ENCODE assay signal across 11 cellular contexts in genomic region chr17:2084129-2084765, GRCh38. TPM values are rescaled to one million over a fixed set of nuclear protein-coding genes. Genes with fewer than 3 reads are reported as not detected.
DNase-seq lines count a peak whose midpoint lies in the region; ATAC-seq, FAIRE-seq and TF ChIP-seq lines count a peak whose summit lies in the region.
"Had no signal": no experiment of that assay in that cellular context is flagged by ENCODE, and none has a peak within 500 bp of the region (broad histone marks: within the 10 kb centered on the region; RNA-seq: fewer than 3 reads in every experiment).

No MANE protein-coding gene starts in this region.

- H3K4me1 ChIP-seq in adipocyte (ENCODE audit: control insufficient read depth, insufficient read depth, low read length) (peaks cover 73% of the 10 kb centered on the region), right atrium auricular region (peaks cover 0 to 71% of the 10 kb centered on the region in 2 donors), spleen (peaks cover 61 to 85% (median 70%) of the 10 kb centered on the region in 6 donors)

- TF ChIP-seq POLR2A in GM12891 (IDR thresholded peaks at IDR 0.05; ENCODE audit: low read depth, low read length) (no peak), spleen (IDR thresholded peaks at IDR 0.05) (no peak)

- 61 to 67% (median 64%) methylated on average over 8 of the region's 8 CpGs for WGBS in spleen, 5 donors

- peak overlapping the region; percentile 73 for H3K9ac ChIP-seq in adipocyte (ENCODE audit: low read length)

- peaks cover 9% of the 10 kb centered on the region for H3K36me3 ChIP-seq in adipocyte (ENCODE audit: control insufficient read depth, insufficient read depth, low read length, severe bottlenecking)
- peaks cover 26% of the 10 kb centered on the region for H3K36me3 ChIP-seq in right atrium auricular region
- H3K36me3 ChIP-seq in spleen: peaks cover 0 to 48% (median 20%) of the 10 kb centered on the region in 6 donors

- peak; percentile 23 for FAIRE-seq in GM12891 (lab: Jason Lieb, UNC)

- H3K9me3 ChIP-seq in adipocyte (ENCODE audit: control insufficient read depth, low read length): no peaks in the 10 kb centered on the region
- no peaks in the 10 kb centered on the region for H3K9me3 ChIP-seq in right atrium auricular region
- H3K9me3 ChIP-seq in spleen: no peaks in the 10 kb centered on the region

- in situ Hi-C loops in GM13976 (cut with MboI; ENCODE audit: low sequenced_read_pairs, unreplicated experiment): no loop called here

- H3K27ac ChIP-seq in right atrium auricular region: peak overlapping the region; percentile 76 to 89
- peak overlapping the region; percentile 44 to 90 (median 82) for H3K27ac ChIP-seq in spleen

- TF ChIP-seq CTCF in right atrium auricular region (IDR thresholded peaks at IDR 0.05): no peak
- no peak for TF ChIP-seq CTCF in spleen (IDR thresholded peaks at IDR 0.05 in 8 of 11, conservative IDR thresholded peaks at IDR 0.05 in 3 of 11)
- TF ChIP-seq CTCF in GM13976 (IDR thresholded peaks at IDR 0.05; ENCODE audit: borderline replicate concordance, control extremely low read depth, extremely low read depth, insufficient read depth, missing control alignments): no peak

- no peaks in the 10 kb centered on the region for H3K27me3 ChIP-seq in adipocyte (replicated peaks; ENCODE audit: control insufficient read depth, insufficient read depth, low read length)
- H3K27me3 ChIP-seq in right atrium auricular region: no peaks in the 10 kb centered on the region
- H3K27me3 ChIP-seq in spleen (replicated peaks in 1 of 7): no peaks in the 10 kb centered on the region

- DNase-seq in GM12891 (ENCODE audit: insufficient read length, low spot score) (no peak), adipocyte (ENCODE audit: low read depth) (peak; percentile 75), right atrium auricular region (ENCODE audit: low spot score) (peak; percentile 90), spleen (peak; percentile 78), GM13976 (ENCODE audit: low spot score) (no peak), superior temporal gyrus (ENCODE audit: extremely low spot score) (no peak)
- DNase-seq: activated CD8-positive, alpha-beta memory T cell treated with anti-CD3 and anti-CD28 coated beads, Interleukin-2, amount 50 U/mL, for 4 hours; kidney glomerular epithelial cell; NCI-H1436 had no signal

- ATAC-seq in GM18511 (IDR thresholded peaks at IDR 0.05; ENCODE audit: unreplicated experiment) (no peak), GM18520 (IDR thresholded peaks at IDR 0.05; ENCODE audit: unreplicated experiment) (no peak)

- intact Hi-C loops in spleen (cut with DNase I; ENCODE audit: low total_unique reads): no loop called here

- H3K4me3 ChIP-seq in adipocyte (ENCODE audit: low read length): no peak overlapping the region
- no peak overlapping the region for H3K4me3 ChIP-seq in right atrium auricular region
- H3K4me3 ChIP-seq in spleen: no peak overlapping the region

TF ChIP-seq in GM12891, 5 proteins besides CTCF, POLR2A, EP300 and RAD21:
- no peak for TF ChIP-seq POU2F2 (IDR thresholded peaks at IDR 0.05; ENCODE audit: low read depth, low read length)
- TF ChIP-seq PAX5 (IDR thresholded peaks at IDR 0.05; ENCODE audit: insufficient read depth, low read length, severe bottlenecking): no peak
- TF ChIP-seq SPI1 (IDR thresholded peaks at IDR 0.05; ENCODE audit: low read depth, low read length): no peak
- no peak for TF ChIP-seq POLR2AphosphoS5 (IDR thresholded peaks at IDR 0.05; ENCODE audit: low read depth, low read length)
- TF ChIP-seq TAF1 (IDR thresholded peaks at IDR 0.05; ENCODE audit: low read depth, low read length): no peak

RNA-seq across cellular contexts. Expression of gene HIC1, which starts 29.3 kb away (rescaled TPM):
- 47.4 TPM for polyA plus RNA-seq in GM12891 (2012; ENCODE audit: low read depth, missing spikeins)
- 10 to 100 TPM; 15.5 to 18.0 TPM for total RNA-seq in right atrium auricular region
- 10 to 100 TPM in 6 of 7 donors, 1 to 10 TPM in 1; 7.0 to 59.6 (median 23.3) TPM for total RNA-seq in spleen
- polyA plus RNA-seq in spleen: 1 to 10 TPM; 1.3 to 4.7 (median 2.6) TPM

RNA-seq across cellular contexts. Expression of gene OVCA2, which starts 42.4 kb away (rescaled TPM):
- 35.2 TPM for polyA plus RNA-seq in GM12891 (2012; ENCODE audit: low read depth, missing spikeins)
- total RNA-seq in right atrium auricular region (10 to 100 TPM; 29.6 to 31.7 TPM), spleen (10 to 100 TPM; 20.9 to 51.3 (median 28.9) TPM)
- 10 to 100 TPM; 52.9 to 68.8 (median 66.4) TPM for polyA plus RNA-seq in spleen

RNA-seq across cellular contexts. Expression of gene DPH1, which starts 54.3 kb away (rescaled TPM):
- 16.2 TPM for polyA plus RNA-seq in GM12891 (2012; ENCODE audit: low read depth, missing spikeins)
- total RNA-seq in right atrium auricular region (10 to 100 TPM; 17.2 to 21.6 TPM), spleen (10 to 100 TPM; 38.3 to 58.5 (median 43.5) TPM)
- 10 to 100 TPM; 20.6 to 37.9 (median 20.9) TPM for polyA plus RNA-seq in spleen

RNA-seq across cellular contexts. Expression of gene RTN4RL1, which starts 59.1 kb away (rescaled TPM):
- polyA plus RNA-seq in GM12891 (2012; ENCODE audit: low read depth, missing spikeins): 0.03 TPM
- total RNA-seq in right atrium auricular region (1 to 10 TPM; 1.8 to 5.0 TPM), spleen (1 to 10 TPM in 5 of 7 donors, under 1 TPM in 2; 0.67 to 4.5 (median 2.1) TPM)
- under 1 TPM; 0.09 to 0.67 (median 0.26) TPM for polyA plus RNA-seq in spleen

Comparison
In these comparisons a context has a peak if more than half of its experiments do, and no peak if none do; other contexts are left out.
1. DNase-seq: peak in adipocyte (single experiment), right atrium auricular region (single experiment) and spleen (single experiment); none in GM12891 (single experiment), GM13976 (single experiment) and superior temporal gyrus (single experiment).